ENCODE assay signal across 8 cellular contexts in the genomic region with DNA sequence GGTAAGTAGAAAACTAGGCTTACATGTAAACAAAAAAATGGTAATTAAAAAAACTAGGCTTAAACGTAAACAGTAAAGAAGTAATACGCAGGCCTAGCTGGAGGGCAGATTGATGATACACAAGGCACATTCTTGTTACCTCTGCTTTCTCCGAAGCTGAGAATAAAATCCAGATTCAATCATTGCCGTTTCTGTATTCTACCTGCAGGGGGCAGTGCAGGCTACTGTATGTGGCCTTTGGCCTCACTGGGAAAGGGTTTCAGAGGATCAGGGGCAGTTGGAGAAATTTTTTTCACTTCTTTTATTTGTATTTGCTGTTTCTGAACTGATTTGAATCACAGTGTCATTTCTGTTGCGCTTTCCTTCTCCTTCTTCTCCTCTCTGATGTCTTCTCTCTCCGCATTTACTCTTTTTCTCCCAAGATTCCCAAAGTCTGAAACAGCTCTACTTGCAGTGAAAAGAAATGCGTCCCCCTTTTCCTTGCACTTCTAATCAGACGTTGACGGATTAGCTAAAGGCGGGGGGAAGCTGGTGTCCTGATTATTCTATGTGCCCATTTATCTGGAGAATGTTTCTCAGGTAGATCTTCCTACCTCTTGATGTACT.
DNase-seq lines count a peak whose midpoint lies in the region; ATAC-seq and TF ChIP-seq lines count a peak whose summit lies in the region.

No MANE protein-coding gene starts in this region.

- H3K36me3 ChIP-seq in RWPE2 (ENCODE audit: low read depth) = no peaks in the 10 kb centered on the region
- no peaks in the 10 kb centered on the region for H3K36me3 ChIP-seq in gastrocnemius medialis

- H3K4me3 ChIP-seq in Jurkat, Clone E6-1 (ENCODE audit: low read length) = no peak overlapping the region
- H3K4me3 ChIP-seq in RWPE2 (ENCODE audit: severe bottlenecking) = no peak overlapping the region
- no peak overlapping the region for H3K4me3 ChIP-seq in gastrocnemius medialis

- H3K9me3 ChIP-seq in RWPE2 (ENCODE audit: severe bottlenecking) = no peaks in the 10 kb centered on the region
- no peaks in the 10 kb centered on the region for H3K9me3 ChIP-seq in gastrocnemius medialis

- no peaks in the 10 kb centered on the region for H3K27me3 ChIP-seq in RWPE2 (ENCODE audit: insufficient read depth, poor library complexity, severe bottlenecking)
- no peaks in the 10 kb centered on the region for H3K27me3 ChIP-seq in gastrocnemius medialis

- no peak for TF ChIP-seq POLR2A in gastrocnemius medialis (IDR thresholded peaks at IDR 0.05)

- TF ChIP-seq CTCF in RWPE2 (IDR thresholded peaks at IDR 0.05; ENCODE audit: poor library complexity, severe bottlenecking) (peak; percentile 98), gastrocnemius medialis (IDR thresholded peaks at IDR 0.05 in 4 of 5, conservative IDR thresholded peaks at IDR 0.05 in 1 of 5) (peak; percentile 30 to 58 (median 43))

- in situ Hi-C loops in gastrocnemius medialis (cut with MboI; ENCODE audit: low sequenced_read_pairs in 4 of 4) = loop anchor here in 1 of 4 donors (10.0 kb wide), 1 partner anchor 150 kb away; no protein-coding TSS in a partner anchor

- ATAC-seq in RWPE2 (ENCODE audit: low read depth) = peak; percentile 66
- peak; percentile 57 for ATAC-seq in Right ventricle myocardium superior (ENCODE audit: poor library complexity)
- no peak for ATAC-seq in gastrocnemius medialis
- ATAC-seq in HG03097 (IDR thresholded peaks at IDR 0.05; ENCODE audit: low FRiP score, unreplicated experiment) = no peak

- intact Hi-C loops in Right ventricle myocardium superior (cut with DNase I) (no loop called here), gastrocnemius medialis (cut with DNase I; ENCODE audit: low total_unique reads) (loop anchor here (2.0 kb wide), 1 partner anchor 160 kb away; no protein-coding TSS in a partner anchor)

- H3K27ac ChIP-seq in RWPE2 (ENCODE audit: poor library complexity, severe bottlenecking) = no peak overlapping the region
- no peak overlapping the region for H3K27ac ChIP-seq in gastrocnemius medialis

- H3K4me1 ChIP-seq in RWPE2 (ENCODE audit: insufficient read depth, poor library complexity, severe bottlenecking) = no peaks in the 10 kb centered on the region
- H3K4me1 ChIP-seq in gastrocnemius medialis = no peaks in the 10 kb centered on the region

- DNase-seq in NCI-H2171 treated with DMSO at 0.1 percent for 48 hours (lab: John Stamatoyannopoulos, UW) = peak; percentile 11
- no peak for DNase-seq in NCI-H2171 (lab: John Stamatoyannopoulos, UW)
- DNase-seq in Jurkat, Clone E6-1 (ENCODE audit: low read depth, low spot score) = peak; percentile 30
- DNase-seq in RWPE2 (ENCODE audit: low spot score) = no peak
- peak in 3 of 4 experiments; percentile 1 to 14 (median 3) for DNase-seq in activated naive CD4-positive, alpha-beta T cell (lab: John Stamatoyannopoulos, UW)
- DNase-seq in Right ventricle myocardium superior = no peak
- no peak for DNase-seq in gastrocnemius medialis

Comparison
In these comparisons a context has a peak if more than half of its experiments do, and no peak if none do; other contexts are left out.
1. DNase-seq: peak in NCI-H2171 treated with DMSO at 0.1 percent for 48 hours (single experiment), Jurkat, Clone E6-1 (single experiment) and activated naive CD4-positive, alpha-beta T cell (3 of 4); none in NCI-H2171 (single experiment), RWPE2 (single experiment), Right ventricle myocardium superior (single experiment) and gastrocnemius medialis (0 of 2).
2. ATAC-seq: peak in RWPE2 (single experiment) and Right ventricle myocardium superior (single experiment); none in gastrocnemius medialis (0 of 2) and HG03097 (single experiment).